Comparison of ENCODE assay signal across 23 cellular contexts in the genomic region with DNA sequence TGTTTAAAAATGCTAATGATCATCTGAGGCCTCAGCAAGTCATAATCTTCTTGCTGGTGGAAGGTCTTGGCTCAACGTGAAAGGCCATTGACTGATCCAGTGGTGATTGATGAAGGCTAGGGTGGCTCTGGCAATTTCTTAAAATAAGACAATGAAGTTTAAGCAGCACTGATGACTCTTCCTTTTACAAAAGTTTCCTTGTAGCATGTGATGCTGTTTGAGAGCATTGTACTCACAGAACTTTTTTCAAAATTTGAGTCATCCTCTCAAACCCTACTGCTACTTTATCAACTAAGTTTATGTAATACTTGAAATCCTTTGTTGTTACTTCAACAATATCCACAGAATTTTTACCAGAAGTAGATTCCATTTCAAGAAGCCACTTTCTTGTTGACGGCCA.
A peak's percentile ranks its signal among the peaks of the same experiment; 100 is the strongest.
DNase-seq lines count a peak whose midpoint lies in the region; ATAC-seq, FAIRE-seq and TF ChIP-seq lines count a peak whose summit lies in the region.
"Had no signal": no experiment of that assay in that cellular context is flagged by ENCODE, and none has a peak within 500 bp of the region (broad histone marks: within the 10 kb centered on the region; RNA-seq: fewer than 3 reads in every experiment).

No MANE protein-coding gene starts in this region.

- 74% methylated on average over 2 of the region's 2 CpGs for WGBS in HepG2 (ENCODE audit: low lambda C conversion rate)

- no peaks in the 10 kb centered on the region for H3K4me1 ChIP-seq in HepG2 (ENCODE audit: insufficient read depth, low read length)
- H3K4me1 ChIP-seq: pancreas, thyroid gland had no signal

- no peaks in the 10 kb centered on the region for H4K20me1 ChIP-seq in HepG2 (ENCODE audit: insufficient read depth, low read length)

- H3K4me3 ChIP-seq in foreskin fibroblast (ENCODE audit: low read depth in 1 of 2, low read length in 2 of 2) (no peak overlapping the region), WERI-Rb-1 (ENCODE audit: low read depth, low read length) (no peak overlapping the region), HepG2 (replicated peaks in 1 of 3; ENCODE audit: insufficient read depth in 1 of 3, low read depth in 2 of 3, low read length in 3 of 3) (no peak overlapping the region)
- H3K4me3 ChIP-seq: GM12878, K562, lung, pancreas, thyroid gland had no signal

- H3K4me2 ChIP-seq in HepG2 (ENCODE audit: low read depth, low read length), result no peak overlapping the region

- H3K9me3 Mint-ChIP-seq in stimulated activated naive CD8-positive, alpha-beta T cell treated with anti-CD3 and anti-CD28 coated beads, Interleukin-15, amount 100 ng/mL, for 72 hours, result peaks cover 27 to 29% of the 10 kb centered on the region in 2 donors
- peaks cover 28% of the 10 kb centered on the region for H3K9me3 Mint-ChIP-seq in activated naive CD8-positive, alpha-beta T cell treated with anti-CD3 and anti-CD28 coated beads, Interleukin-2, amount 50 U/mL, for 24 hours

- no peak for TF ChIP-seq EP300 in HepG2 (IDR thresholded peaks at IDR 0.05; ENCODE audit: low read depth in 2 of 2, low read length in 2 of 2)
- no peak for TF ChIP-seq EP300 in HepG2 (CRISPR knock-in tag; IDR thresholded peaks at IDR 0.05; ENCODE audit: borderline replicate concordance)

- no peak overlapping the region for H3K9ac ChIP-seq in HepG2 (ENCODE audit: insufficient read depth, low read depth, low read length)

- no peak overlapping the region for H3K4me3 Mint-ChIP-seq in stimulated activated naive CD8-positive, alpha-beta T cell treated with anti-CD3 and anti-CD28 coated beads, Interleukin-15, amount 100 ng/mL, for 72 hours
- no peak overlapping the region for H3K4me3 Mint-ChIP-seq in activated naive CD8-positive, alpha-beta T cell treated with anti-CD3 and anti-CD28 coated beads, Interleukin-2, amount 50 U/mL, for 24 hours
- H3K4me3 Mint-ChIP-seq: stimulated activated memory B cell treated with anti-CD40 and anti-IgM and Interleukin-4, amounts not matched to agents 10 μg/mL and 1 μg/mL and 100 μg/mL, for 72 hours had no signal

- no peak for TF ChIP-seq RAD21 in HepG2 (CRISPR knock-in tag; IDR thresholded peaks at IDR 0.05)

- intact Hi-C loops in HepG2 (cut with micrococcal nuclease; ENCODE audit: unreplicated experiment), result no loop called here

- no peak overlapping the region for H2AFZ ChIP-seq in HepG2 (ENCODE audit: low read length)

- H3K27ac ChIP-seq in WERI-Rb-1 (no peak overlapping the region), HepG2 (ENCODE audit: extremely low read length, insufficient read depth, low read length) (no peak overlapping the region)
- H3K27ac ChIP-seq: pancreas, thyroid gland had no signal

- no peak for FAIRE-seq in HepG2 (lab: Jason Lieb, UNC)
- FAIRE-seq: endometrium, frontal cortex, GM12878, K562, pancreas, TTC549 had no signal

- peaks cover 60% of the 10 kb centered on the region for H3K4me1 Mint-ChIP-seq in stimulated activated naive CD8-positive, alpha-beta T cell treated with anti-CD3 and anti-CD28 coated beads, Interleukin-15, amount 100 ng/mL, for 72 hours
- H3K4me1 Mint-ChIP-seq in activated naive CD8-positive, alpha-beta T cell treated with anti-CD3 and anti-CD28 coated beads, Interleukin-2, amount 50 U/mL, for 24 hours, result peaks cover 48% of the 10 kb centered on the region

- TF ChIP-seq POLR2A in HepG2 (IDR thresholded peaks at IDR 0.05; ENCODE audit: insufficient read depth in 1 of 2, low read depth in 2 of 2, low read length in 2 of 2), result no peak

- H3K27me3 Mint-ChIP-seq in stimulated activated naive CD8-positive, alpha-beta T cell treated with anti-CD3 and anti-CD28 coated beads, Interleukin-15, amount 100 ng/mL, for 72 hours, result no peaks in the 10 kb centered on the region
- H3K27me3 Mint-ChIP-seq in activated naive CD8-positive, alpha-beta T cell treated with anti-CD3 and anti-CD28 coated beads, Interleukin-2, amount 50 U/mL, for 24 hours, result no peaks in the 10 kb centered on the region
- H3K27me3 Mint-ChIP-seq: stimulated activated memory B cell treated with anti-CD40 and anti-IgM and Interleukin-4, amounts not matched to agents 10 μg/mL and 1 μg/mL and 100 μg/mL, for 72 hours had no signal

- CTCF ChIA-PET in HepG2 (lab: Yijun Ruan, JAX; ENCODE audit: low intra/inter-chr PET ratio, low total read pairs), result no interaction called here

- H3K36me3 ChIP-seq in WERI-Rb-1 (no peaks in the 10 kb centered on the region), HepG2 (replicated peaks in 1 of 2; ENCODE audit: control insufficient read depth in 1 of 2, insufficient read depth in 2 of 2, low read length in 2 of 2) (no peaks in the 10 kb centered on the region)

- no peaks in the 10 kb centered on the region for H3K79me2 ChIP-seq in HepG2 (ENCODE audit: insufficient read depth, low read length)

- no peak for TF ChIP-seq CTCF in foreskin fibroblast (IDR thresholded peaks at IDR 0.05; ENCODE audit: low read depth, low read length)
- no peak for TF ChIP-seq CTCF in WERI-Rb-1 (IDR thresholded peaks at IDR 0.05; ENCODE audit: low read depth, low read length)
- no peak for TF ChIP-seq CTCF in HepG2 (CRISPR knock-in tag; IDR thresholded peaks at IDR 0.05)

- BruUV-seq in HepG2 (replicated peaks; lab: Mats Ljungman, UMichigan), result no TSS peak

- POLR2A ChIA-PET in HepG2 (lab: Yijun Ruan, JAX), result no interaction called here

- H3K36me3 Mint-ChIP-seq in activated naive CD8-positive, alpha-beta T cell treated with anti-CD3 and anti-CD28 coated beads, Interleukin-2, amount 50 U/mL, for 24 hours (ENCODE audit: low read depth), result peaks cover 20% of the 10 kb centered on the region

- DNase-seq in stimulated activated naive CD8-positive, alpha-beta T cell treated with anti-CD3 and anti-CD28 coated beads, Interleukin-15, amount 100 ng/mL, for 72 hours, result no peak
- DNase-seq in stimulated activated naive CD8-positive, alpha-beta T cell treated with anti-CD3 and anti-CD28 coated beads, Interleukin-15, Interleukin-2, amounts not matched to agents 100 U/mL and 50 U/mL, for 24 hours, result no peak
- no peak for DNase-seq in activated naive CD8-positive, alpha-beta T cell treated with anti-CD3 and anti-CD28 coated beads, Interleukin-2, amount 50 U/mL, for 24 hours
- DNase-seq in foreskin fibroblast, result peak; percentile 12 to 46
- no peak for DNase-seq in stimulated activated naive CD4-positive, alpha-beta T cell treated with Interleukin-2 at 50 U/mL for 16 hours (lab: John Stamatoyannopoulos, UW)
- DNase-seq in WERI-Rb-1, result no peak
- no peak for DNase-seq in HepG2 (ENCODE audit: low spot score)
- DNase-seq: activated CD4-positive, alpha-beta T cell treated with anti-CD3 and anti-CD28 coated beads for 48 hours; activated gamma-delta T cell treated with Interleukin-2 at 50 U/mL for 16 hours; hypothalamus; NCI-H2171; NCI-H526 treated with DMSO at 0.1 percent for 48 hours; pancreas; thyroid gland had no signal

- in situ Hi-C loops in HepG2 (cut with HindIII; ENCODE audit: extremely low pct_ligation_motif_present, low pct_unique_long_range_greater_than_20kb), result no loop called here

- peak; percentile 44 for ATAC-seq in stimulated activated naive CD8-positive, alpha-beta T cell treated with anti-CD3 and anti-CD28 coated beads, Interleukin-15, amount 100 ng/mL, for 72 hours
- ATAC-seq in stimulated activated naive CD8-positive, alpha-beta T cell treated with anti-CD3 and anti-CD28 coated beads, Interleukin-15, Interleukin-2, amounts not matched to agents 100 U/mL and 50 U/mL, for 24 hours, result no peak
- ATAC-seq in activated naive CD8-positive, alpha-beta T cell treated with anti-CD3 and anti-CD28 coated beads, Interleukin-2, amount 50 U/mL, for 24 hours, result no peak
- ATAC-seq in HG03520 (IDR thresholded peaks at IDR 0.05; ENCODE audit: unreplicated experiment) (no peak), HepG2 (no peak)
- ATAC-seq: GM12878; K562; pancreas; sciatic nerve; stimulated activated memory B cell treated with anti-CD40 and anti-IgM and Interleukin-4, amounts not matched to agents 10 μg/mL and 1 μg/mL and 100 μg/mL, for 72 hours had no signal

- H3K9me3 ChIP-seq in WERI-Rb-1 (ENCODE audit: severe bottlenecking), result no peaks in the 10 kb centered on the region
- H3K9me3 ChIP-seq in HepG2 (ENCODE audit: low read length), result no peaks in the 10 kb centered on the region
- H3K9me3 ChIP-seq: pancreas, thyroid gland had no signal

- H3K27me3 ChIP-seq in WERI-Rb-1 (ENCODE audit: insufficient read depth, low read depth, severe bottlenecking), result no peaks in the 10 kb centered on the region
- H3K27me3 ChIP-seq in HepG2 (ENCODE audit: control insufficient read depth in 1 of 2, insufficient read depth in 2 of 2, low read length in 2 of 2), result no peaks in the 10 kb centered on the region
- H3K27me3 ChIP-seq: pancreas, thyroid gland had no signal

- no peak overlapping the region for H3K27ac Mint-ChIP-seq in stimulated activated naive CD8-positive, alpha-beta T cell treated with anti-CD3 and anti-CD28 coated beads, Interleukin-15, amount 100 ng/mL, for 72 hours
- peak overlapping the region; percentile 21 for H3K27ac Mint-ChIP-seq in activated naive CD8-positive, alpha-beta T cell treated with anti-CD3 and anti-CD28 coated beads, Interleukin-2, amount 50 U/mL, for 24 hours

TF ChIP-seq in HepG2, 621 proteins besides CTCF, POLR2A, EP300 and RAD21:
- TF ChIP-seq ZNF720 (CRISPR knock-in tag; IDR thresholded peaks at IDR 0.05) (no peak), HIVEP1 (CRISPR knock-in tag; IDR thresholded peaks at IDR 0.05) (no peak), MATR3 (CRISPR knock-in tag; IDR thresholded peaks at IDR 0.05) (no peak), PAWR (CRISPR knock-in tag; IDR thresholded peaks at IDR 0.05; ENCODE audit: borderline replicate concordance) (no peak), ZNF224 (CRISPR knock-in tag; IDR thresholded peaks at IDR 0.05) (no peak), ETV6 (CRISPR knock-in tag; conservative IDR thresholded peaks at IDR 0.05) (no peak), ZSCAN30 (CRISPR knock-in tag; IDR thresholded peaks at IDR 0.05) (no peak)
- TF ChIP-seq, protein P1, sequence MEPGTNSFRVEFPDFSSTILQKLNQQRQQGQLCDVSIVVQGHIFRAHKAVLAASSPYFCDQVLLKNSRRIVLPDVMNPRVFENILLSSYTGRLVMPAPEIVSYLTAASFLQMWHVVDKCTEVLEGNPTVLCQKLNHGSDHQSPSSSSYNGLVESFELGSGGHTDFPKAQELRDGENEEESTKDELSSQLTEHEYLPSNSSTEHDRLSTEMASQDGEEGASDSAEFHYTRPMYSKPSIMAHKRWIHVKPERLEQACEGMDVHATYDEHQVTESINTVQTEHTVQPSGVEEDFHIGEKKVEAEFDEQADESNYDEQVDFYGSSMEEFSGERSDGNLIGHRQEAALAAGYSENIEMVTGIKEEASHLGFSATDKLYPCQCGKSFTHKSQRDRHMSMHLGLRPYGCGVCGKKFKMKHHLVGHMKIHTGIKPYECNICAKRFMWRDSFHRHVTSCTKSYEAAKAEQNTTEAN (CRISPR knock-in tag; conservative IDR thresholded peaks at IDR 0.05), result no peak
TF ChIP-seq in HepG2: peak in this region for 0.

Comparison
In these comparisons a context has a peak if more than half of its experiments do, and no peak if none do; other contexts are left out.
1. DNase-seq: peak in foreskin fibroblast (2 of 2); none in stimulated activated naive CD8-positive, alpha-beta T cell treated with anti-CD3 and anti-CD28 coated beads, Interleukin-15, amount 100 ng/mL, for 72 hours (0 of 2), stimulated activated naive CD8-positive, alpha-beta T cell treated with anti-CD3 and anti-CD28 coated beads, Interleukin-15, Interleukin-2, amounts not matched to agents 100 U/mL and 50 U/mL, for 24 hours (single experiment), activated naive CD8-positive, alpha-beta T cell treated with anti-CD3 and anti-CD28 coated beads, Interleukin-2, amount 50 U/mL, for 24 hours (single experiment), stimulated activated naive CD4-positive, alpha-beta T cell treated with Interleukin-2 at 50 U/mL for 16 hours (single experiment), WERI-Rb-1 (single experiment) and HepG2 (single experiment).